In the genomic region with DNA sequence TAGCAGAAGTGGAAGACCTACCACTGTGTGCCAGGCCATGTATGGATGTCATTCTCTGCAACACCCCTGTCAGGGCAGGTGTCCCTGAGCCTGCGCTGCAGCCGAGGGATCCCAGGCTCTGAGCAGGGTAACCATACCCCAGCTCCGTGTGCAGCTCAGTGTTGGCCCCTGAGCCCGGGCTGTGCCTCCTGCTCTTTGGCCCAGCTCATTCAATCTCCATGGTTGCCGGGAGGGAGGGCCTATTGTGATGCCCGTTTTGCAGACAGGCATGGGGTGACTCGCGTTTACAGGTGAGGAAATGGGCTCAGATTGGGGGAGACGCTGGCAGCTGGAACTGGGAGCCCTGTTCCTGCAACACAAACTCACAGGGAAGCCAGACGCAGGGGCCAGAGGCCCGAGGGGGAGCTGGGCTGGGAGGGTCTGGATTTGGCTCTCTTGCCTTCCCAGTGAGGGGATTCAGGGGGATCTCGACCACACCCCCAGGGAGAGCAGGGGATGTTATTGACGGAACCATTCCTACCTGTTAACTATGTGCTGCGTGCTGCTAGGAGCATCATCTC, we compare ENCODE assay signal across 18 cellular contexts.
A peak's percentile ranks its signal among the peaks of the same experiment; 100 is the strongest.
DNase-seq lines count a peak whose midpoint lies in the region; ATAC-seq and TF ChIP-seq lines count a peak whose summit lies in the region.
"Had no signal": no experiment of that assay in that cellular context is flagged by ENCODE, and none has a peak within 500 bp of the region (broad histone marks: within the 10 kb centered on the region; RNA-seq: fewer than 3 reads in every experiment).

No MANE protein-coding gene starts in this region.

- H3K9me3 ChIP-seq in heart right ventricle (no peaks in the 10 kb centered on the region), RWPE2 (ENCODE audit: severe bottlenecking) (no peaks in the 10 kb centered on the region), neuronal stem cell (replicated peaks in 1 of 2; ENCODE audit: control insufficient read depth in 2 of 2, insufficient read depth in 1 of 2, low read depth in 1 of 2, low read length in 2 of 2) (no peaks in the 10 kb centered on the region)
- H3K9me3 ChIP-seq: HAP-1, SJSA1 had no signal

- peak overlapping the region; percentile 50 for H3K14ac ChIP-seq in neuronal stem cell (ENCODE audit: low read length)

- no peak overlapping the region for H2BK120ac ChIP-seq in neuronal stem cell (ENCODE audit: low read depth, low read length)

- DNase-seq in cardiac septum (ENCODE audit: low spot score) (peak; percentile 60), heart right ventricle (no peak), RWPE2 (ENCODE audit: low spot score) (peak; percentile 22), neuronal stem cell (ENCODE audit: low spot score) (no peak), GM10266 (ENCODE audit: extremely low spot score) (no peak), NCI-H2107 (lab: John Stamatoyannopoulos, UW) (no peak)
- DNase-seq: DMS 273 treated with DMSO at 0.1 percent for 48 hours; KBM-7; NCI-H1417 treated with DMSO at 0.1 percent for 48 hours; NCI-H1930; NCI-H2171 treated with DMSO at 0.1 percent for 48 hours; NCI-H446 treated with DMSO at 0.1 percent for 48 hours; NK-92 treated with Interleukin-12 subunit alpha and Interleukin-12 subunit beta, amount 100 ng/mL, for 24 hours; PC-3 had no signal

- WGBS in heart right ventricle, 2 donors: 69 to 79% methylated on average over 14 of the region's 14 CpGs
- WGBS in neuronal stem cell (ENCODE audit: extremely low coverage in 2 of 2, insufficient read length in 2 of 2, insufficient replicate concordance in 1 of 2), 2 donors: no CpG with 5 or more reads among the region's 14 CpGs

- no peak overlapping the region for H4K91ac ChIP-seq in neuronal stem cell (ENCODE audit: low read depth, low read length, poor library complexity)

- H3K4me1 ChIP-seq in heart right ventricle: no peaks in the 10 kb centered on the region
- H3K4me1 ChIP-seq in RWPE2 (ENCODE audit: insufficient read depth, poor library complexity, severe bottlenecking): no peaks in the 10 kb centered on the region
- H3K4me1 ChIP-seq in neuronal stem cell (ENCODE audit: control insufficient read depth in 2 of 2, insufficient read depth in 1 of 2, low read depth in 1 of 2, low read length in 2 of 2): peaks cover 0 to 1% of the 10 kb centered on the region in 2 donors
- H3K4me1 ChIP-seq: HAP-1 had no signal

- H4K8ac ChIP-seq in neuronal stem cell (ENCODE audit: low read depth, low read length): no peak overlapping the region

- H3K23ac ChIP-seq in neuronal stem cell (ENCODE audit: low read depth, low read length, poor library complexity): peak overlapping the region; percentile 1

- no peak overlapping the region for H2AFZ ChIP-seq in neuronal stem cell (ENCODE audit: low read length)

- peak overlapping the region; percentile 57 for H2BK15ac ChIP-seq in neuronal stem cell (ENCODE audit: low read length)

- H3K4me2 ChIP-seq in neuronal stem cell (ENCODE audit: insufficient read depth, low read length, poor library complexity, severe bottlenecking): no peak overlapping the region

- intact Hi-C loops in cardiac septum (cut with DNase I): no loop called here
- intact Hi-C loops in heart right ventricle (cut with DNase I): no loop called here

- H3K4me3 ChIP-seq in heart right ventricle (no peak overlapping the region), RWPE2 (ENCODE audit: severe bottlenecking) (no peak overlapping the region), neuronal stem cell (ENCODE audit: low read length in 2 of 2) (peak overlapping the region in 1 of 2 donors; percentile 48)
- H3K4me3 ChIP-seq: HAP-1, SJSA1 had no signal

- TF ChIP-seq CTCF in heart right ventricle (IDR thresholded peaks at IDR 0.05) (no peak), RWPE2 (IDR thresholded peaks at IDR 0.05; ENCODE audit: poor library complexity, severe bottlenecking) (no peak), GM10266 (IDR thresholded peaks at IDR 0.05; ENCODE audit: control insufficient read depth, insufficient read depth, low read depth, missing control alignments) (no peak)

- H3K36me3 ChIP-seq in heart right ventricle (no peaks in the 10 kb centered on the region), RWPE2 (ENCODE audit: low read depth) (no peaks in the 10 kb centered on the region), neuronal stem cell (replicated peaks in 1 of 2; ENCODE audit: control insufficient read depth in 2 of 2, insufficient read depth in 2 of 2, low read length in 2 of 2) (no peaks in the 10 kb centered on the region)
- H3K36me3 ChIP-seq: HAP-1, SJSA1 had no signal

- ATAC-seq in heart right ventricle (no peak), RWPE2 (ENCODE audit: low read depth) (no peak), HG02678 (IDR thresholded peaks at IDR 0.05; ENCODE audit: unreplicated experiment) (no peak)
- ATAC-seq: PC-3 had no signal

- no peak overlapping the region for H2BK5ac ChIP-seq in neuronal stem cell (ENCODE audit: low read length)

- no peak overlapping the region for H3K27ac ChIP-seq in heart right ventricle
- no peak overlapping the region for H3K27ac ChIP-seq in RWPE2 (ENCODE audit: poor library complexity, severe bottlenecking)
- H3K27ac ChIP-seq in neuronal stem cell (replicated peaks; ENCODE audit: low read length): no peak overlapping the region
- H3K27ac ChIP-seq: HL-60, SJSA1 had no signal

- H2AK5ac ChIP-seq in neuronal stem cell (ENCODE audit: low read depth, low read length): peak overlapping the region; percentile 71

- no peaks in the 10 kb centered on the region for H3K79me1 ChIP-seq in neuronal stem cell (ENCODE audit: low read depth, low read length)

- H3K9ac ChIP-seq in neuronal stem cell (ENCODE audit: low read depth, low read length, poor library complexity): no peak overlapping the region

- H3K18ac ChIP-seq in neuronal stem cell (ENCODE audit: low read length): peak overlapping the region; percentile 39

- no peak overlapping the region for H2BK12ac ChIP-seq in neuronal stem cell (ENCODE audit: low read length)

- H3K27me3 ChIP-seq in heart right ventricle (peaks cover 0 to 45% (median 23%) of the 10 kb centered on the region in 7 donors), RWPE2 (ENCODE audit: insufficient read depth, poor library complexity, severe bottlenecking) (peaks cover 4% of the 10 kb centered on the region), neuronal stem cell (ENCODE audit: control insufficient read depth in 3 of 3, insufficient read depth in 3 of 3, low read depth in 1 of 3, low read length in 3 of 3) (peaks cover 0 to 13% (median 0%) of the 10 kb centered on the region in 3 experiments)
- H3K27me3 ChIP-seq: SJSA1 had no signal

- no peak overlapping the region for H3K4ac ChIP-seq in neuronal stem cell (ENCODE audit: low read length)

Comparison
In these comparisons a context has a peak if more than half of its experiments do, and no peak if none do; other contexts are left out.
1. DNase-seq: peak in cardiac septum (single experiment) and RWPE2 (single experiment); none in heart right ventricle (0 of 2), neuronal stem cell (single experiment), GM10266 (single experiment) and NCI-H2107 (single experiment).